Comparison of ENCODE assay signal across 7 cellular contexts in genomic region chr11:110479445-110480101, GRCh38. TPM values are rescaled to one million over a fixed set of nuclear protein-coding genes. Genes with fewer than 3 reads are reported as not detected.
DNase-seq lines count a peak whose midpoint lies in the region; ATAC-seq and TF ChIP-seq lines count a peak whose summit lies in the region.

No MANE protein-coding gene starts in this region.

- H3K27me3 ChIP-seq in IMR-90 (ENCODE audit: control insufficient read depth, insufficient read depth, low read length): no peaks in the 10 kb centered on the region

- peak overlapping the region; percentile 48 for H3K4me2 ChIP-seq in IMR-90 (ENCODE audit: low read depth, low read length)

- H3K79me1 ChIP-seq in IMR-90 (ENCODE audit: low read depth in 1 of 2, low read length in 2 of 2): no peaks in the 10 kb centered on the region

- no peak overlapping the region for H4K91ac ChIP-seq in IMR-90 (ENCODE audit: insufficient read depth, low read depth, low read length)

- WGBS in IMR-90 (ENCODE audit: extremely low coverage in 2 of 2, insufficient read length in 1 of 2), 2 experiments: no CpG with 5 or more reads among the region's 3 CpGs

- H3K4me3 ChIP-seq in IMR-90 (ENCODE audit: insufficient read depth, low read depth, low read length): no peak overlapping the region

- H2BK20ac ChIP-seq in IMR-90 (ENCODE audit: low read depth, low read length): no peak overlapping the region

- CTCF ChIA-PET in IMR-90 (lab: Yijun Ruan, JAX): no interaction called here

- H3K18ac ChIP-seq in IMR-90 (ENCODE audit: low read depth, low read length): no peak overlapping the region

- no peak overlapping the region for H2AK5ac ChIP-seq in IMR-90 (ENCODE audit: low read depth, low read length)

- POLR2A ChIA-PET in IMR-90 (lab: Charles Lee; ENCODE audit: unreplicated experiment): no interaction called here

- peaks cover 3% of the 10 kb centered on the region for H3K27me3 Mint-ChIP-seq in activated naive CD8-positive, alpha-beta T cell treated with anti-CD3 and anti-CD28 coated beads, Interleukin-2, amount 50 U/mL, for 24 hours

- no peak overlapping the region for H3K4ac ChIP-seq in IMR-90 (ENCODE audit: low read depth, low read length)

- TF ChIP-seq RAD21 in IMR-90 (IDR thresholded peaks at IDR 0.05; ENCODE audit: low read length): no peak

- no peak overlapping the region for H3K14ac ChIP-seq in IMR-90 (replicated peaks; ENCODE audit: low read depth, low read length)

- intact Hi-C loops in IMR-90 (cut with micrococcal nuclease): no loop called here
- intact Hi-C loops in sciatic nerve (cut with DNase I): no loop called here

- ATAC-seq in IMR-90 (ENCODE audit: low read depth) (peak; percentile 72), sciatic nerve (peak; percentile 67), GM21515 (IDR thresholded peaks at IDR 0.05; ENCODE audit: unreplicated experiment) (no peak)
- ATAC-seq in activated naive CD8-positive, alpha-beta T cell treated with anti-CD3 and anti-CD28 coated beads, Interleukin-2, amount 50 U/mL, for 24 hours: no peak
- no peak for ATAC-seq in stimulated activated naive CD8-positive, alpha-beta T cell treated with anti-CD3 and anti-CD28 coated beads, Interleukin-15, Interleukin-2, amounts not matched to agents 100 U/mL and 50 U/mL, for 24 hours

- H3K9me3 ChIP-seq in IMR-90 (ENCODE audit: control insufficient read depth, insufficient read depth, low read length): no peaks in the 10 kb centered on the region

- H3K9me3 Mint-ChIP-seq in activated naive CD8-positive, alpha-beta T cell treated with anti-CD3 and anti-CD28 coated beads, Interleukin-2, amount 50 U/mL, for 24 hours: no peaks in the 10 kb centered on the region

- TF ChIP-seq CTCF in IMR-90 (conservative IDR thresholded peaks at IDR 0.05; ENCODE audit: low read depth, low read length): no peak

- H3K27ac ChIP-seq in IMR-90 (ENCODE audit: insufficient read depth, low read length): no peak overlapping the region

- no peak overlapping the region for H2BK120ac ChIP-seq in IMR-90 (ENCODE audit: low read depth, low read length)

- dilution Hi-C loops in IMR-90 (cut with HindIII; ENCODE audit: low sequenced_read_pairs, unreplicated experiment): no loop called here

- in situ Hi-C loops in IMR-90 (cut with MboI; ENCODE audit: low sequenced_read_pairs): no loop called here

- H3K56ac ChIP-seq in IMR-90 (ENCODE audit: extremely low read depth, insufficient read depth, low read length): no peak overlapping the region

- no peak overlapping the region for H2BK15ac ChIP-seq in IMR-90 (ENCODE audit: low read depth, low read length)

- H4K5ac ChIP-seq in IMR-90 (ENCODE audit: low read depth, low read length): no peak overlapping the region

- H2AFZ ChIP-seq in IMR-90 (replicated peaks; ENCODE audit: low read length, poor library complexity): no peak overlapping the region

- H2BK5ac ChIP-seq in IMR-90 (ENCODE audit: low read depth, low read length, poor library complexity, severe bottlenecking): no peak overlapping the region

- no peak overlapping the region for H4K8ac ChIP-seq in IMR-90 (ENCODE audit: low read depth in 2 of 2, low read length in 2 of 2)

- H3K23ac ChIP-seq in IMR-90 (ENCODE audit: low read depth, low read length): no peak overlapping the region

- peaks cover 2% of the 10 kb centered on the region for H3K4me1 ChIP-seq in IMR-90 (ENCODE audit: control insufficient read depth, insufficient read depth, low read length)

- no peaks in the 10 kb centered on the region for H3K36me3 Mint-ChIP-seq in activated naive CD8-positive, alpha-beta T cell treated with anti-CD3 and anti-CD28 coated beads, Interleukin-2, amount 50 U/mL, for 24 hours (ENCODE audit: low read depth)

- DNase-seq in IMR-90: peak; percentile 77
- DNase-seq in NCI-H774 (lab: John Stamatoyannopoulos, UW): peak; percentile 26
- peak; percentile 67 to 71 for DNase-seq in erythroblast (lab: John Stamatoyannopoulos, UW)
- DNase-seq in sciatic nerve (ENCODE audit: low spot score): no peak
- no peak for DNase-seq in activated naive CD8-positive, alpha-beta T cell treated with anti-CD3 and anti-CD28 coated beads, Interleukin-2, amount 50 U/mL, for 24 hours
- DNase-seq in stimulated activated naive CD8-positive, alpha-beta T cell treated with anti-CD3 and anti-CD28 coated beads, Interleukin-15, Interleukin-2, amounts not matched to agents 100 U/mL and 50 U/mL, for 24 hours: no peak

- H3K36me3 ChIP-seq in IMR-90 (ENCODE audit: control insufficient read depth, insufficient read depth, low read length): no peaks in the 10 kb centered on the region

- TF ChIP-seq POLR2A in IMR-90 (IDR thresholded peaks at IDR 0.05; ENCODE audit: low read depth, low read length) (no peak), erythroblast (IDR thresholded peaks at IDR 0.05; ENCODE audit: low read length) (no peak)

- no TSS peak for BruUV-seq in IMR-90 (replicated peaks; lab: Mats Ljungman, UMichigan)

- no peak overlapping the region for H3K27ac Mint-ChIP-seq in activated naive CD8-positive, alpha-beta T cell treated with anti-CD3 and anti-CD28 coated beads, Interleukin-2, amount 50 U/mL, for 24 hours

- H3K4me3 Mint-ChIP-seq in activated naive CD8-positive, alpha-beta T cell treated with anti-CD3 and anti-CD28 coated beads, Interleukin-2, amount 50 U/mL, for 24 hours: no peak overlapping the region

- H3K9ac ChIP-seq in IMR-90 (ENCODE audit: low read depth, low read length): no peak overlapping the region

- H2AK9ac ChIP-seq in IMR-90 (replicated peaks; ENCODE audit: low read depth, low read length, poor library complexity): no peak overlapping the region

- H3K9me1 ChIP-seq in IMR-90 (ENCODE audit: insufficient read depth, low read length): no peaks in the 10 kb centered on the region

- no peaks in the 10 kb centered on the region for H3K4me1 Mint-ChIP-seq in activated naive CD8-positive, alpha-beta T cell treated with anti-CD3 and anti-CD28 coated beads, Interleukin-2, amount 50 U/mL, for 24 hours

- H4K20me1 ChIP-seq in IMR-90 (ENCODE audit: insufficient read depth, low read length): no peaks in the 10 kb centered on the region

TF ChIP-seq in IMR-90, 13 proteins besides CTCF, POLR2A, EP300 and RAD21:
- TF ChIP-seq CEBPB (IDR thresholded peaks at IDR 0.05; ENCODE audit: low read depth, low read length): no peak

RNA-seq across cellular contexts. Expression of gene FDX1, which starts 49.8 kb away (rescaled TPM):
- total RNA-seq in IMR-90 (2012; rRNA removed): 4.3 and 10.6 TPM in 2 replicates
- 4.8 and 5.1 TPM in 2 replicates for polyA plus RNA-seq in IMR-90 (2012; rRNA removed)
- polyA plus RNA-seq in IMR-90 (2012; cell fraction: cytosol; rRNA removed): 2.9 and 5.3 TPM in 2 replicates
- polyA plus RNA-seq in IMR-90 (2012; cell fraction: nucleus; rRNA removed; ENCODE audit: low replicate concordance): 2.0 and 2.1 TPM in 2 replicates
- 10.5 TPM for total RNA-seq in sciatic nerve

Comparison
In these comparisons a context has a peak if more than half of its experiments do, and no peak if none do; other contexts are left out.
1. ATAC-seq: peak in IMR-90 (single experiment) and sciatic nerve (single experiment); none in activated naive CD8-positive, alpha-beta T cell treated with anti-CD3 and anti-CD28 coated beads, Interleukin-2, amount 50 U/mL, for 24 hours (single experiment), stimulated activated naive CD8-positive, alpha-beta T cell treated with anti-CD3 and anti-CD28 coated beads, Interleukin-15, Interleukin-2, amounts not matched to agents 100 U/mL and 50 U/mL, for 24 hours (single experiment) and GM21515 (single experiment).
2. DNase-seq: peak in IMR-90 (single experiment), NCI-H774 (single experiment) and erythroblast (2 of 2); none in sciatic nerve (single experiment), activated naive CD8-positive, alpha-beta T cell treated with anti-CD3 and anti-CD28 coated beads, Interleukin-2, amount 50 U/mL, for 24 hours (single experiment) and stimulated activated naive CD8-positive, alpha-beta T cell treated with anti-CD3 and anti-CD28 coated beads, Interleukin-15, Interleukin-2, amounts not matched to agents 100 U/mL and 50 U/mL, for 24 hours (single experiment).